ENCODE assay signal across 27 cellular contexts in the genomic region with DNA sequence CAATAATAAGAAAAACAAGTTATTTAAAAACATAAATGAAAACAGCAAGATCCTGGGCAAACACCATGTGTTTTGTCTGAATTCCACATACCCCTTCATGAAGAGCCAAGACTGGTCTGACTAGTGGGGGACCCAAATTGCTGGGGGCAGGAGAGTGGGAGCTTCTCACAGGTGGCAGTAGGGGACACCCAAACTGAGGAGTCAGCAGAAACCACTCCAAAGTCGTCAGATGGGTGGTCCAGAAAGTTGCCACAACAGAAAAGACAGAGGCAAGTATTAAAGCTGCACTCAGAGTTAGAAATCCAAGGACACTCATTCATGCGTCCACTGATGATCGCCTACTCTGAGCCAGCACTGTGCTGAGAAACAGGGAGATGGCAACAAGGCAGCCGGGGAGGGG.
"Had no signal": no experiment of that assay in that cellular context is flagged by ENCODE, and none has a peak within 500 bp of the region (broad histone marks: within the 10 kb centered on the region; RNA-seq: fewer than 3 reads in every experiment).

No MANE protein-coding gene starts in this region.

- H3K9me3 Mint-ChIP-seq: activated T-cell treated with anti-CD3 and anti-CD28 coated beads, Interleukin-2, amount 50 U/mL, for 72 hours; effector memory CD8-positive, alpha-beta T cell; neural crest cell; stimulated activated naive CD8-positive, alpha-beta T cell treated with anti-CD3 and anti-CD28 coated beads, Interleukin-15, Interleukin-2, amounts not matched to agents 100 ng/mL and 50 ng/mL, for 24 hours had no signal

- H3K27me3 ChIP-seq: body of pancreas, gastrocnemius medialis, spleen, upper lobe of left lung, vagina had no signal

- FAIRE-seq: islet of Langerhans had no signal

- H3K27ac ChIP-seq: body of pancreas, gastrocnemius medialis, left ventricle myocardium inferior, spleen, upper lobe of left lung, vagina had no signal

- H3K4me3 ChIP-seq: body of pancreas, gastrocnemius medialis, left ventricle myocardium inferior, lung, mucosa of descending colon, spleen, upper lobe of left lung, vagina had no signal

- H3K36me3 Mint-ChIP-seq: activated CD8-positive, alpha-beta memory T cell treated with anti-CD3 and anti-CD28 coated beads, Interleukin-2, amount 10 ng/mL, durations not matched to agents 7 days and 5 days; activated naive CD8-positive, alpha-beta T cell; WTC11 had no signal

- H3K4me1 ChIP-seq: vagina had no signal

- H3K36me3 ChIP-seq: gastrocnemius medialis, left ventricle myocardium inferior, spleen, upper lobe of left lung, vagina had no signal

- H3K27ac Mint-ChIP-seq: activated CD4-positive, alpha-beta T cell treated with anti-CD3 and anti-CD28 coated beads for 36 hours; activated CD8-positive, alpha-beta memory T cell treated with anti-CD3 and anti-CD28 coated beads, Interleukin-2, amount 10 ng/mL, durations not matched to agents 7 days and 5 days; activated CD8-positive, alpha-beta T cell treated with anti-CD3 and anti-CD28 coated beads, Interleukin-2, amount 10 ng/mL, durations not matched to agents 7 days and 5 days; activated naive CD8-positive, alpha-beta T cell; activated T-cell treated with anti-CD3 and anti-CD28 coated beads, Interleukin-2, amount 50 U/mL, for 72 hours; stimulated activated naive CD8-positive, alpha-beta T cell treated with anti-CD3 and anti-CD28 coated beads, Interleukin-15, Interleukin-2, amounts not matched to agents 100 ng/mL and 50 ng/mL, for 24 hours; T-helper 17 cell; WTC11 had no signal

- DNase-seq: activated CD4-positive, alpha-beta T cell treated with anti-CD3 and anti-CD28 coated beads for 36 hours; activated CD8-positive, alpha-beta memory T cell treated with anti-CD3 and anti-CD28 coated beads, Interleukin-2, amount 10 ng/mL, durations not matched to agents 7 days and 5 days; activated CD8-positive, alpha-beta T cell treated with anti-CD3 and anti-CD28 coated beads, Interleukin-2, amount 10 ng/mL, durations not matched to agents 7 days and 5 days; activated effector memory CD4-positive, alpha-beta T cell treated with Interleukin-2 at 50 U/mL for 16 hours; activated naive CD4-positive, alpha-beta T cell treated with Interleukin-2 at 50 U/mL for 16 hours; activated T-cell treated with anti-CD3 and anti-CD28 coated beads, Interleukin-2, amount 50 U/mL, for 72 hours; anterior cingulate cortex; body of pancreas; cortex of kidney; effector memory CD8-positive, alpha-beta T cell; erythroblast; gastrocnemius medialis; glutamatergic neuron; left ventricle myocardium inferior; mucosa of descending colon; nucleus accumbens; right cardiac atrium; spleen; T-helper 17 cell; upper lobe of left lung had no signal

- H3K4me3 Mint-ChIP-seq: activated CD4-positive, alpha-beta T cell treated with anti-CD3 and anti-CD28 coated beads for 36 hours; activated CD8-positive, alpha-beta memory T cell treated with anti-CD3 and anti-CD28 coated beads, Interleukin-2, amount 10 ng/mL, durations not matched to agents 7 days and 5 days; activated CD8-positive, alpha-beta T cell treated with anti-CD3 and anti-CD28 coated beads, Interleukin-2, amount 10 ng/mL, durations not matched to agents 7 days and 5 days; activated naive CD8-positive, alpha-beta T cell; activated T-cell treated with anti-CD3 and anti-CD28 coated beads, Interleukin-2, amount 50 U/mL, for 72 hours; effector memory CD8-positive, alpha-beta T cell; neural crest cell; stimulated activated naive CD8-positive, alpha-beta T cell treated with anti-CD3 and anti-CD28 coated beads, Interleukin-15, Interleukin-2, amounts not matched to agents 100 ng/mL and 50 ng/mL, for 24 hours; T-helper 17 cell; WTC11 had no signal

- H3K9me3 ChIP-seq: body of pancreas, gastrocnemius medialis, left ventricle myocardium inferior, mucosa of descending colon, spleen, upper lobe of left lung, vagina had no signal

- ATAC-seq: activated CD4-positive, alpha-beta T cell treated with anti-CD3 and anti-CD28 coated beads for 36 hours; activated CD8-positive, alpha-beta memory T cell treated with anti-CD3 and anti-CD28 coated beads, Interleukin-2, amount 10 ng/mL, durations not matched to agents 7 days and 5 days; activated CD8-positive, alpha-beta T cell treated with anti-CD3 and anti-CD28 coated beads, Interleukin-2, amount 10 ng/mL, durations not matched to agents 7 days and 5 days; activated T-cell treated with anti-CD3 and anti-CD28 coated beads, Interleukin-2, amount 50 U/mL, for 72 hours; body of pancreas; effector memory CD8-positive, alpha-beta T cell; gastrocnemius medialis; mucosa of descending colon; T-helper 17 cell; WTC11 had no signal

- H3K27me3 Mint-ChIP-seq: activated CD4-positive, alpha-beta T cell treated with anti-CD3 and anti-CD28 coated beads for 36 hours; activated CD8-positive, alpha-beta memory T cell treated with anti-CD3 and anti-CD28 coated beads, Interleukin-2, amount 10 ng/mL, durations not matched to agents 7 days and 5 days; activated naive CD8-positive, alpha-beta T cell; effector memory CD8-positive, alpha-beta T cell; stimulated activated naive CD8-positive, alpha-beta T cell treated with anti-CD3 and anti-CD28 coated beads, Interleukin-15, Interleukin-2, amounts not matched to agents 100 ng/mL and 50 ng/mL, for 24 hours; T-helper 17 cell had no signal
